ENCODE assay signal across 10 cellular contexts in the genomic region with DNA sequence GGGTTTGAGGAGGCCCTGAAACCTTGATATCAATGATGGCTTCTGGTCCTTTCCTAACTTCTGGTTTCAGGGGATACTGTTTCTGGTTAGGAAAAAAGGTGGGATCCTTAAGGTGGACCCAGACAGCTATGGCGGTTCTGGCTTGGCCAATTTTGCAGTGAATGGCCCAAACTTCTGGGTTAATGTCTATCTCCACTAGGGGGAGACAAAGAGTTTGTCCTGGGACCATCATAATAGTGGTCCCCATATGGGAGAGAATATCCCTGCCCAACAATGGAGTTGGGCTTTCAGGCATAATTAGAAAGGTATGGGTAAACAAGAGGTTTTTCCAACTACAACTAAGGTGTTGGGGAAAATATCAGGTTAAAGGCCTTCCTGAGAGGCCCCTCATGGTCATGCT.
DNase-seq lines count a peak whose midpoint lies in the region; ATAC-seq and TF ChIP-seq lines count a peak whose summit lies in the region.
"Had no signal": no experiment of that assay in that cellular context is flagged by ENCODE, and none has a peak within 500 bp of the region (broad histone marks: within the 10 kb centered on the region; RNA-seq: fewer than 3 reads in every experiment).

No MANE protein-coding gene starts in this region.

- H3K4me3 ChIP-seq in GM06990 (replicated peaks; ENCODE audit: low read depth, low read length) (no peak overlapping the region), LNCaP clone FGC (ENCODE audit: low read depth, low read length) (no peak overlapping the region), brain microvascular endothelial cell (ENCODE audit: low read depth, low read length) (no peak overlapping the region), adrenal gland (no peak overlapping the region)
- H3K4me3 ChIP-seq: coronary artery had no signal

- 86 to 100% (median 97%) methylated on average over 1 of the region's 1 CpG for WGBS in adrenal gland, 4 donors

- H3K27me3 ChIP-seq in GM06990 (replicated peaks; ENCODE audit: control insufficient read depth, insufficient read depth, low read length) (no peaks in the 10 kb centered on the region; the same call in 1 of the 2 replicates), brain microvascular endothelial cell (replicated peaks) (no peaks in the 10 kb centered on the region), adrenal gland (no peaks in the 10 kb centered on the region)

- no peak overlapping the region for H3K4me3 Mint-ChIP-seq in osteocyte (ENCODE audit: unreplicated experiment)
- H3K4me3 Mint-ChIP-seq: naive B cell had no signal

- H3K36me3 ChIP-seq in GM06990 (ENCODE audit: control insufficient read depth, insufficient read depth, low read length) (no peaks in the 10 kb centered on the region), brain microvascular endothelial cell (replicated peaks) (no peaks in the 10 kb centered on the region), adrenal gland (replicated peaks in 1 of 2) (no peaks in the 10 kb centered on the region)

- no peaks in the 10 kb centered on the region for H3K4me1 Mint-ChIP-seq in osteocyte (ENCODE audit: unreplicated experiment)

- TF ChIP-seq CTCF in GM06990 (IDR thresholded peaks at IDR 0.05; ENCODE audit: insufficient read depth, low read length, poor library complexity, severe bottlenecking) (peak; percentile 46), LNCaP clone FGC (IDR thresholded peaks at IDR 0.05; ENCODE audit: control insufficient read depth, extremely low read depth, insufficient read depth) (peak; percentile 36; the same call in 1 of the 2 replicates), brain microvascular endothelial cell (IDR thresholded peaks at IDR 0.05; ENCODE audit: low read depth, low read length, missing control alignments) (peak; percentile 58), osteocyte (IDR thresholded peaks at IDR 0.05) (peak; percentile 42), adrenal gland (IDR thresholded peaks at IDR 0.05) (no peak)

- DNase-seq in GM06990 (ENCODE audit: extremely low read depth, insufficient read length): no peak
- DNase-seq in LNCaP clone FGC (ENCODE audit: low read depth): no peak
- DNase-seq in brain microvascular endothelial cell: no peak
- no peak for DNase-seq in osteocyte (ENCODE audit: extremely low spot score, unreplicated experiment)
- no peak for DNase-seq in adrenal gland
- DNase-seq in left ventricle myocardium superior: no peak
- DNase-seq: naive B cell, NCI-H1048 had no signal

- intact Hi-C loops in adrenal gland (cut with DNase I): no loop called here
- intact Hi-C loops in left ventricle myocardium superior (cut with micrococcal nuclease): no loop called here

- H3K9me3 ChIP-seq in adrenal gland (replicated peaks in 1 of 3): no peaks in the 10 kb centered on the region

- no peak for TF ChIP-seq POLR2A in adrenal gland (IDR thresholded peaks at IDR 0.05)

- H3K4me1 ChIP-seq in adrenal gland (replicated peaks in 1 of 2): no peaks in the 10 kb centered on the region

- ATAC-seq in HG03520 (IDR thresholded peaks at IDR 0.05; ENCODE audit: unreplicated experiment) (no peak), left ventricle myocardium superior (no peak)

- no peaks in the 10 kb centered on the region for H3K27me3 Mint-ChIP-seq in osteocyte (ENCODE audit: unreplicated experiment)
- H3K27me3 Mint-ChIP-seq: naive B cell had no signal

- in situ Hi-C loops in brain microvascular endothelial cell (cut with HindIII; ENCODE audit: low pct_ligation_motif_present, low sequenced_read_pairs): no loop called here

- H3K9me3 Mint-ChIP-seq in osteocyte (ENCODE audit: unreplicated experiment): no peaks in the 10 kb centered on the region

- H3K27ac ChIP-seq in brain microvascular endothelial cell (no peak overlapping the region), adrenal gland (no peak overlapping the region)
- H3K27ac ChIP-seq: coronary artery had no signal

- no peaks in the 10 kb centered on the region for H3K36me3 Mint-ChIP-seq in osteocyte (ENCODE audit: unreplicated experiment)
- H3K36me3 Mint-ChIP-seq: naive B cell had no signal

- no peak overlapping the region for H3K27ac Mint-ChIP-seq in osteocyte (ENCODE audit: unreplicated experiment)

Comparison
In these comparisons a context has a peak if more than half of its experiments do, and no peak if none do; other contexts are left out.
1. CTCF ChIP-seq: peak in GM06990 (single experiment), LNCaP clone FGC (single experiment), brain microvascular endothelial cell (single experiment) and osteocyte (single experiment); none in adrenal gland (0 of 6).